ENCODE assay signal across 8 cellular contexts in genomic region chr19:38617764-38618589, GRCh38. TPM values are rescaled to one million over a fixed set of nuclear protein-coding genes. Genes with fewer than 3 reads are reported as not detected.
DNase-seq lines count a peak whose midpoint lies in the region; ATAC-seq, FAIRE-seq and TF ChIP-seq lines count a peak whose summit lies in the region.

MAP4K1 (minus strand) TSS chr19:38617953; CDS start chr19:38617895, 58 bp downstream.

- H4K20me1 ChIP-seq in GM23338 (replicated peaks; ENCODE audit: insufficient read depth) = peaks cover 18% of the 10 kb centered on the region

- H2AFZ ChIP-seq in GM23338 = peak within 1 kb of the TSS; percentile 91

- no peak for FAIRE-seq in H54 (lab: Jason Lieb, UNC)

- peak within 1 kb of the TSS; percentile 94 for H3K27ac Mint-ChIP-seq in GM23338

- peak within 1 kb of the TSS; percentile 61 for H3K9ac ChIP-seq in muscle layer of colon (ENCODE audit: low read length)

- H3K4me1 Mint-ChIP-seq in GM23338 = peaks cover 27% of the 10 kb centered on the region

- H3F3A ChIP-seq in GM23338 (replicated peaks; ENCODE audit: low read depth) = peaks cover 23% of the 10 kb centered on the region

- H3K4me1 ChIP-seq in GM23338 (ENCODE audit: insufficient read depth) (peaks cover 9% of the 10 kb centered on the region), muscle layer of colon (ENCODE audit: insufficient read depth, low read length) (peaks cover 19% of the 10 kb centered on the region)

- H3K36me3 ChIP-seq in GM06990 (ENCODE audit: control insufficient read depth, insufficient read depth, low read length) = peaks cover 9% of the 10 kb centered on the region
- H3K36me3 ChIP-seq in GM23338 (ENCODE audit: insufficient read depth) = peaks cover 26% of the 10 kb centered on the region
- peaks cover 21% of the 10 kb centered on the region for H3K36me3 ChIP-seq in muscle layer of colon (ENCODE audit: insufficient read depth, low read length)

- H3K79me2 ChIP-seq in GM23338 (replicated peaks; ENCODE audit: insufficient read depth) = peaks cover 15% of the 10 kb centered on the region

- peaks cover 20% of the 10 kb centered on the region for H3K27me3 Mint-ChIP-seq in GM23338 (ENCODE audit: insufficient read depth, low read depth, poor library complexity)

- DNase-seq in GM06990 (ENCODE audit: extremely low read depth, insufficient read length) (peak; percentile 93), GM23338 (ENCODE audit: low spot score) (peak; percentile 19), NB4 (ENCODE audit: low read depth) (peak; percentile 92), H54 (ENCODE audit: insufficient read length, low spot score) (no peak)
- peak; percentile 57 for DNase-seq in activated CD4-positive, alpha-beta T cell treated with anti-CD3 and anti-CD28 coated beads, Interleukin-2, amount 50 U/mL, for 1 hour
- peak; percentile 54 for DNase-seq in effector CD4-positive, alpha-beta T cell
- peak; percentile 66 for DNase-seq in stimulated activated naive CD4-positive, alpha-beta T cell treated with Interleukin-2 at 50 U/mL for 16 hours (lab: John Stamatoyannopoulos, UW)

- no peaks in the 10 kb centered on the region for H3K27me3 ChIP-seq in GM06990 (replicated peaks; ENCODE audit: control insufficient read depth, insufficient read depth, low read length)
- no peaks in the 10 kb centered on the region for H3K27me3 ChIP-seq in GM23338 (ENCODE audit: insufficient read depth)
- no peaks in the 10 kb centered on the region for H3K27me3 ChIP-seq in muscle layer of colon (ENCODE audit: control insufficient read depth in 1 of 2, insufficient read depth in 2 of 2, low read length in 2 of 2)

- TF ChIP-seq CTCF in GM06990 (IDR thresholded peaks at IDR 0.05; ENCODE audit: insufficient read depth, low read length, poor library complexity, severe bottlenecking) (no peak), GM23338 (conservative IDR thresholded peaks at IDR 0.05; ENCODE audit: low read depth in 2 of 2) (no peak), NB4 (IDR thresholded peaks at IDR 0.05; ENCODE audit: low read depth, low read length) (no peak)

- no peaks in the 10 kb centered on the region for H3K9me2 ChIP-seq in GM23338 (ENCODE audit: insufficient read depth)

- ATAC-seq in GM23338 = peak; percentile 14

- peaks cover 39% of the 10 kb centered on the region for H3K36me3 Mint-ChIP-seq in GM23338 (ENCODE audit: low read depth)

- peak within 1 kb of the TSS; percentile 91 for H3K4me2 ChIP-seq in GM23338

- H3K9me3 Mint-ChIP-seq in GM23338 = no peaks in the 10 kb centered on the region

- H3K27ac ChIP-seq in GM23338 (ENCODE audit: low read depth) (peak within 1 kb of the TSS; percentile 81), muscle layer of colon (ENCODE audit: low read depth, low read length) (peak within 1 kb of the TSS; percentile 45)

- no peaks in the 10 kb centered on the region for H3K9me3 ChIP-seq in muscle layer of colon (ENCODE audit: low read length)

- H3K4me3 ChIP-seq in GM06990 (replicated peaks; ENCODE audit: low read depth, low read length) (peak within 1 kb of the TSS; percentile 100), GM23338 (peak within 1 kb of the TSS; percentile 87), NB4 (ENCODE audit: low read depth, low read length) (peak within 1 kb of the TSS; percentile 65), muscle layer of colon (ENCODE audit: low read depth in 1 of 2, low read length in 2 of 2) (peak within 1 kb of the TSS; percentile 10 to 97)

- H3K4me3 Mint-ChIP-seq in GM23338 = peak within 1 kb of the TSS; percentile 99

- TF ChIP-seq POLR2A in NB4 (IDR thresholded peaks at IDR 0.05; ENCODE audit: extremely low read depth, insufficient read length) (no peak), H54 (IDR thresholded peaks at IDR 0.05; ENCODE audit: low read depth, low read length) (no peak)

TF ChIP-seq in GM23338, 12 proteins besides CTCF, POLR2A, EP300 and RAD21 (continues in another document):
- TF ChIP-seq EZH2 (IDR thresholded peaks at IDR 0.05; ENCODE audit: low read depth, unreplicated experiment) = no peak
- no peak for TF ChIP-seq POLR2AphosphoS5 (IDR thresholded peaks at IDR 0.05; ENCODE audit: low read depth)
- TF ChIP-seq NANOG (IDR thresholded peaks at IDR 0.05; ENCODE audit: borderline replicate concordance) = no peak
- no peak for TF ChIP-seq ZNF331 (CRISPR knock-in tag; IDR thresholded peaks at IDR 0.05; ENCODE audit: low read depth)
- TF ChIP-seq STAT1 (IDR thresholded peaks at IDR 0.05; ENCODE audit: unreplicated experiment) = no peak
- TF ChIP-seq ZNF114 (CRISPR knock-in tag; IDR thresholded peaks at IDR 0.05) = no peak
- TF ChIP-seq EZH2phosphoT487 (IDR thresholded peaks at IDR 0.05; ENCODE audit: unreplicated experiment) = no peak
- no peak for TF ChIP-seq REST (IDR thresholded peaks at IDR 0.05; ENCODE audit: unreplicated experiment)
- TF ChIP-seq JUNB (IDR thresholded peaks at IDR 0.05; ENCODE audit: unreplicated experiment) = no peak
- no peak for TF ChIP-seq CREB1 (CRISPR knock-in tag; IDR thresholded peaks at IDR 0.05; ENCODE audit: low read depth)

RNA-seq across cellular contexts. Expression of gene MAP4K1, which starts in this region (rescaled TPM):
- total RNA-seq in GM23338 (2014; rRNA removed; shearing (Covaris generic)) = 7.7 and 11.8 TPM in 2 replicates
- polyA plus RNA-seq in GM23338 (2016; fragmentation: Nextera tagmentation; extraction: Ambion mirVana) = 42.8 and 44.6 TPM in 2 replicates
